ENCODE assay signal across 7 cellular contexts in genomic region chr2:188765522-188765921, GRCh38.
DNase-seq lines count a peak whose midpoint lies in the region; ATAC-seq and TF ChIP-seq lines count a peak whose summit lies in the region.

No MANE protein-coding gene starts in this region.

- H3K27ac ChIP-seq in HCT116 (ENCODE audit: low read depth, low read length) (no peak overlapping the region), esophagus squamous epithelium (no peak overlapping the region)

- H3K4me2 ChIP-seq in HCT116 (ENCODE audit: low read length), result no peak overlapping the region

- H3K4me1 ChIP-seq in HCT116 (ENCODE audit: control insufficient read depth in 1 of 2, insufficient read depth in 2 of 2, low read length in 2 of 2), result no peaks in the 10 kb centered on the region
- no peaks in the 10 kb centered on the region for H3K4me1 ChIP-seq in esophagus squamous epithelium

- no peaks in the 10 kb centered on the region for H3K9me2 ChIP-seq in HCT116 (ENCODE audit: insufficient read depth)

- ATAC-seq in HCT116, result peak; percentile 63
- ATAC-seq in stimulated activated effector memory CD8-positive, alpha-beta T cell treated with anti-CD3 and anti-CD28 coated beads, Interleukin-12 subunit alpha, Interleukin-12 subunit beta, amount 100 ng/mL, for 72 hours, result no peak

- TF ChIP-seq RAD21 in HCT116 (IDR thresholded peaks at IDR 0.05; ENCODE audit: low read depth), result peak; percentile 58

- H3K4me3 Mint-ChIP-seq in stimulated activated effector memory CD8-positive, alpha-beta T cell treated with anti-CD3 and anti-CD28 coated beads, Interleukin-12 subunit alpha, Interleukin-12 subunit beta, amount 100 ng/mL, for 72 hours, result no peak overlapping the region

- H3K36me3 Mint-ChIP-seq in stimulated activated effector memory CD8-positive, alpha-beta T cell treated with anti-CD3 and anti-CD28 coated beads, Interleukin-12 subunit alpha, Interleukin-12 subunit beta, amount 100 ng/mL, for 72 hours, result no peaks in the 10 kb centered on the region

- no peaks in the 10 kb centered on the region for H3K4me1 Mint-ChIP-seq in stimulated activated effector memory CD8-positive, alpha-beta T cell treated with anti-CD3 and anti-CD28 coated beads, Interleukin-12 subunit alpha, Interleukin-12 subunit beta, amount 100 ng/mL, for 72 hours

- RAD21 ChIA-PET in HCT116 (lab: Charles Lee; ENCODE audit: low non-redundant PET in 1 of 2, low total read pairs in 2 of 2, uncharacterized antibody in 2 of 2, unreplicated experiment in 2 of 2), result no interaction called here

- no peaks in the 10 kb centered on the region for H3K79me2 ChIP-seq in HCT116 (ENCODE audit: insufficient read depth, low read length)

- no TSS peak for BruUV-seq in HCT116 (replicated peaks; lab: Mats Ljungman, UMichigan)

- H3K27me3 ChIP-seq in HCT116 (ENCODE audit: insufficient read depth, low read length), result no peaks in the 10 kb centered on the region
- no peaks in the 10 kb centered on the region for H3K27me3 ChIP-seq in esophagus squamous epithelium

- peak overlapping the region; percentile 89 for H2AFZ ChIP-seq in HCT116 (ENCODE audit: low read depth, low read length, poor library complexity, severe bottlenecking)

- POLR2A ChIA-PET in HCT116 (lab: Charles Lee), result no interaction called here

- no peaks in the 10 kb centered on the region for H3K36me3 ChIP-seq in HCT116 (ENCODE audit: control insufficient read depth in 1 of 2, insufficient read depth in 2 of 2, low read length in 2 of 2)
- H3K36me3 ChIP-seq in esophagus squamous epithelium, result no peaks in the 10 kb centered on the region

- no peak overlapping the region for H3K4me3 ChIP-seq in HCT116 (replicated peaks in 1 of 2; ENCODE audit: low read depth in 1 of 2, low read length in 2 of 2)
- H3K4me3 ChIP-seq in esophagus squamous epithelium, result no peak overlapping the region

- no peaks in the 10 kb centered on the region for H3K9me3 ChIP-seq in HCT116 (ENCODE audit: control insufficient read depth in 1 of 2, insufficient read depth in 1 of 2, low read depth in 1 of 2, low read length in 2 of 2)
- H3K9me3 ChIP-seq in esophagus squamous epithelium, result no peaks in the 10 kb centered on the region

- no peak overlapping the region for H3K9ac ChIP-seq in HCT116 (ENCODE audit: low read length)

- TF ChIP-seq POLR2A in HCT116 (IDR thresholded peaks at IDR 0.05; ENCODE audit: borderline replicate concordance, extremely low read depth, insufficient read depth, insufficient read length) (no peak), esophagus squamous epithelium (IDR thresholded peaks at IDR 0.05) (no peak)

- no peak overlapping the region for H3K27ac Mint-ChIP-seq in stimulated activated effector memory CD8-positive, alpha-beta T cell treated with anti-CD3 and anti-CD28 coated beads, Interleukin-12 subunit alpha, Interleukin-12 subunit beta, amount 100 ng/mL, for 72 hours

- WGBS in esophagus squamous epithelium, 2 donors, result 44 to 51% methylated on average over 3 of the region's 3 CpGs

- H3K9me3 Mint-ChIP-seq in stimulated activated effector memory CD8-positive, alpha-beta T cell treated with anti-CD3 and anti-CD28 coated beads, Interleukin-12 subunit alpha, Interleukin-12 subunit beta, amount 100 ng/mL, for 72 hours, result peaks cover 3% of the 10 kb centered on the region

- CTCF ChIA-PET in HCT116 (lab: Charles Lee), result interaction anchor here (1.3 kb wide), 1 partner anchor 219 kb away, joined by 5 read pairs; no protein-coding TSS in a partner anchor

- TF ChIP-seq CTCF in HCT116 (IDR thresholded peaks at IDR 0.05 in 2 of 3, conservative IDR thresholded peaks at IDR 0.05 in 1 of 3; ENCODE audit: borderline replicate concordance in 1 of 3, insufficient read depth in 1 of 3, low read depth in 2 of 3, low read length in 2 of 3), result peak; percentile 40 to 61 (median 55); a peak in 5 of 6 replicates
- peak in 1 of 6 experiments; percentile 19 for TF ChIP-seq CTCF in esophagus squamous epithelium (IDR thresholded peaks at IDR 0.05)

- DNase-seq in ELR (ENCODE audit: low read depth) (peak; percentile 75), HCT116 (ENCODE audit: low read depth, low spot score) (peak; percentile 41), SHP77 treated with DMSO at 0.1 percent for 48 hours (lab: John Stamatoyannopoulos, UW) (peak; percentile 24), left kidney (ENCODE audit: low read depth, low spot score) (peak; percentile 59), esophagus squamous epithelium (lab: John Stamatoyannopoulos, UW) (no peak), DMS79 (lab: John Stamatoyannopoulos, UW) (no peak)
- no peak for DNase-seq in stimulated activated effector memory CD8-positive, alpha-beta T cell treated with anti-CD3 and anti-CD28 coated beads, Interleukin-12 subunit alpha, Interleukin-12 subunit beta, amount 100 ng/mL, for 72 hours (ENCODE audit: low spot score in 2 of 2)

- no peaks in the 10 kb centered on the region for H4K20me1 ChIP-seq in HCT116 (ENCODE audit: insufficient read depth)

- intact Hi-C loops in HCT116 (cut with micrococcal nuclease), result loop anchor here (5.0 to 10.0 kb wide), 2 partner anchors 217 to 649 kb away; no protein-coding TSS in a partner anchor
- intact Hi-C loops in esophagus squamous epithelium (cut with DNase I), result no loop called here

TF ChIP-seq in HCT116, 20 proteins besides CTCF, POLR2A, EP300 and RAD21:
- TF ChIP-seq EZH2 (IDR thresholded peaks at IDR 0.05) (no peak), FOSL1 (IDR thresholded peaks at IDR 0.05; ENCODE audit: low read depth) (no peak), SP1 (IDR thresholded peaks at IDR 0.05; ENCODE audit: low read depth) (no peak), CEBPB (IDR thresholded peaks at IDR 0.05; ENCODE audit: low read depth) (no peak), TCF7L2 (IDR thresholded peaks at IDR 0.05; ENCODE audit: borderline replicate concordance, extremely low read depth, insufficient read depth, insufficient read length) (no peak), YY1 (IDR thresholded peaks at IDR 0.05; ENCODE audit: extremely low read depth, insufficient replicate concordance, low read depth, low read length) (no peak), ZFX (IDR thresholded peaks at IDR 0.05) (no peak), ELF1 (IDR thresholded peaks at IDR 0.05; ENCODE audit: borderline replicate concordance, low read depth) (no peak), SIN3A (IDR thresholded peaks at IDR 0.05; ENCODE audit: low read depth) (no peak), ZNF274 (IDR thresholded peaks at IDR 0.05; ENCODE audit: low read depth, low read length) (no peak), JUND (IDR thresholded peaks at IDR 0.05) (no peak), CBX3 (IDR thresholded peaks at IDR 0.05; ENCODE audit: low read depth) (no peak; the same call in 1 of the 2 replicates), ZBTB33 (IDR thresholded peaks at IDR 0.05; ENCODE audit: extremely low read depth, insufficient replicate concordance, low read length) (no peak), POLR2AphosphoS5 (IDR thresholded peaks at IDR 0.05; ENCODE audit: low read depth, low read length) (no peak)
- TF ChIP-seq, protein P1, sequence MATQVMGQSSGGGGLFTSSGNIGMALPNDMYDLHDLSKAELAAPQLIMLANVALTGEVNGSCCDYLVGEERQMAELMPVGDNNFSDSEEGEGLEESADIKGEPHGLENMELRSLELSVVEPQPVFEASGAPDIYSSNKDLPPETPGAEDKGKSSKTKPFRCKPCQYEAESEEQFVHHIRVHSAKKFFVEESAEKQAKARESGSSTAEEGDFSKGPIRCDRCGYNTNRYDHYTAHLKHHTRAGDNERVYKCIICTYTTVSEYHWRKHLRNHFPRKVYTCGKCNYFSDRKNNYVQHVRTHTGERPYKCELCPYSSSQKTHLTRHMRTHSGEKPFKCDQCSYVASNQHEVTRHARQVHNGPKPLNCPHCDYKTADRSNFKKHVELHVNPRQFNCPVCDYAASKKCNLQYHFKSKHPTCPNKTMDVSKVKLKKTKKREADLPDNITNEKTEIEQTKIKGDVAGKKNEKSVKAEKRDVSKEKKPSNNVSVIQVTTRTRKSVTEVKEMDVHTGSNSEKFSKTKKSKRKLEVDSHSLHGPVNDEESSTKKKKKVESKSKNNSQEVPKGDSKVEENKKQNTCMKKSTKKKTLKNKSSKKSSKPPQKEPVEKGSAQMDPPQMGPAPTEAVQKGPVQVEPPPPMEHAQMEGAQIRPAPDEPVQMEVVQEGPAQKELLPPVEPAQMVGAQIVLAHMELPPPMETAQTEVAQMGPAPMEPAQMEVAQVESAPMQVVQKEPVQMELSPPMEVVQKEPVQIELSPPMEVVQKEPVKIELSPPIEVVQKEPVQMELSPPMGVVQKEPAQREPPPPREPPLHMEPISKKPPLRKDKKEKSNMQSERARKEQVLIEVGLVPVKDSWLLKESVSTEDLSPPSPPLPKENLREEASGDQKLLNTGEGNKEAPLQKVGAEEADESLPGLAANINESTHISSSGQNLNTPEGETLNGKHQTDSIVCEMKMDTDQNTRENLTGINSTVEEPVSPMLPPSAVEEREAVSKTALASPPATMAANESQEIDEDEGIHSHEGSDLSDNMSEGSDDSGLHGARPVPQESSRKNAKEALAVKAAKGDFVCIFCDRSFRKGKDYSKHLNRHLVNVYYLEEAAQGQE (IDR thresholded peaks at IDR 0.05; ENCODE audit: low read depth), result no peak

Comparison
In these comparisons a context has a peak if more than half of its experiments do, and no peak if none do; other contexts are left out.
1. DNase-seq: peak in ELR (single experiment), HCT116 (single experiment), SHP77 treated with DMSO at 0.1 percent for 48 hours (single experiment) and left kidney (single experiment); none in stimulated activated effector memory CD8-positive, alpha-beta T cell treated with anti-CD3 and anti-CD28 coated beads, Interleukin-12 subunit alpha, Interleukin-12 subunit beta, amount 100 ng/mL, for 72 hours (0 of 2), esophagus squamous epithelium (single experiment) and DMS79 (single experiment).